In the genomic region with DNA sequence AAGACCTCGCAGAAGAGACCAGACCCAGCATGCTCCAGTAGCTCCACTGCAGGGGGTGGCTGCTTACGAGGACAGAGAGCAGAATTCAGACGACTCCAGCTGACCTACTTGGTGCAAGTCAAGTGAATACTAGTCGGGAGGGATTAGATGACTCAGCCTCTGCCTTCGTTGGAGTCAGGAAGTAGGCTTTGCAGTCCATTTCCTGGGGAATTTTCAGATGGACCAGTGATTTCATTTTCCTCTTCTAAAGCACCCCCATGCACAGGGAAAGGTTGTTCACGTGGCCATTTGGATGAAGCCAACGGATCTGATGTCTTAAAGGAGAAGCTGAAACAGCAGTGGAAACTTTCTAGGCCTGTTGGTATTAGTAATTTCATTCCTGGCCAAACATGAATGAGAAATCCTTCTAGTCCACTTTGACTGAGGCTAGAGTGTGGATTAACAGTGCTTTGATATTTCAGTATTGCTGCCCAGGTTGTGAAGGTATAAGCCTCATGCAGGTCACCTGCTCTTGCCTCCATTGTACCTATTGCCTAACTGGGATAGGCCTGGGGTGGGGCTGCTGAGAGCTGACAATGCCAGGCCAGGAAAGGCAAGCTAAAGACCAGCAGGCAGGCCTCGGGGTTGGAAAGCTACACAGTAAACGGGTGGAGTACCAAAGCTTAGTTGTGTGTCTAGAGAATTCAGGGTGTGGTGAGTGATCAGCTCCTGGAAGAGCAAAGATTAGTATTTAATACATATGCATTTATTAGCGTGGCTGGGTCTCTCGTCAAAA, we compare ENCODE assay signal across 9 cellular contexts.
A peak's percentile ranks its signal among the peaks of the same experiment; 100 is the strongest.
DNase-seq lines count a peak whose midpoint lies in the region; ATAC-seq and TF ChIP-seq lines count a peak whose summit lies in the region.
"Had no signal": no experiment of that assay in that cellular context is flagged by ENCODE, and none has a peak within 500 bp of the region (broad histone marks: within the 10 kb centered on the region; RNA-seq: fewer than 3 reads in every experiment).

No MANE protein-coding gene starts in this region.

- peak overlapping the region; percentile 20 for H3K4me3 Mint-ChIP-seq in activated T-helper 1 cell treated with anti-CD3 and anti-CD28 coated beads, Interleukin-12 subunit alpha, Interleukin-12 subunit beta, Interleukin-2, Interleukin-4 antibody, amounts not matched to agents 30 ng/mL and 10 ng/mL and 1 ng/mL, durations not matched to agents 14 hours and 24 hours and 36 hours
- H3K4me3 Mint-ChIP-seq: activated B cell treated with CpG ODN at 0.5 μM for 24 hours had no signal

- H3K4me3 ChIP-seq in uterus, result no peak overlapping the region
- H3K4me3 ChIP-seq in prostate gland, result no peak overlapping the region

- intact Hi-C loops in Right ventricle myocardium superior (cut with DNase I), result loop anchor here (10.0 kb wide), 1 partner anchor 120 kb away; the partner anchor contains the start of gene FOSL2
- intact Hi-C loops in Right ventricle myocardium inferior (cut with DNase I), result loop anchor here (5.0 kb wide), 2 partner anchors 62 to 117 kb away; partner anchors contain the start of gene FOSL2
- intact Hi-C loops in activated T-helper 1 cell treated with anti-CD3 and anti-CD28 coated beads, Interleukin-12 subunit alpha, Interleukin-12 subunit beta, Interleukin-2, Interleukin-4 antibody, amounts not matched to agents 30 ng/mL and 10 ng/mL and 1 ng/mL, durations not matched to agents 14 hours and 24 hours and 36 hours (cut with micrococcal nuclease), result loop anchor here (5.0 kb wide), 1 partner anchor 318 kb away; no protein-coding TSS in a partner anchor
- intact Hi-C loops in uterus (cut with DNase I; ENCODE audit: low total_unique reads), result no loop called here
- intact Hi-C loops in prostate gland (cut with DNase I), result loop anchor here (5.0 kb wide), 1 partner anchor 48 kb away; no protein-coding TSS in a partner anchor

- peaks cover 67% of the 10 kb centered on the region for H3K4me1 Mint-ChIP-seq in activated T-helper 1 cell treated with anti-CD3 and anti-CD28 coated beads, Interleukin-12 subunit alpha, Interleukin-12 subunit beta, Interleukin-2, Interleukin-4 antibody, amounts not matched to agents 30 ng/mL and 10 ng/mL and 1 ng/mL, durations not matched to agents 14 hours and 24 hours and 36 hours (ENCODE audit: low read depth)

- H3K9me3 ChIP-seq in uterus, result no peaks in the 10 kb centered on the region
- no peaks in the 10 kb centered on the region for H3K9me3 ChIP-seq in prostate gland

- H3K36me3 ChIP-seq in uterus (no peaks in the 10 kb centered on the region), prostate gland (no peaks in the 10 kb centered on the region)

- peaks cover 19% of the 10 kb centered on the region for H3K36me3 Mint-ChIP-seq in activated T-helper 1 cell treated with anti-CD3 and anti-CD28 coated beads, Interleukin-12 subunit alpha, Interleukin-12 subunit beta, Interleukin-2, Interleukin-4 antibody, amounts not matched to agents 30 ng/mL and 10 ng/mL and 1 ng/mL, durations not matched to agents 14 hours and 24 hours and 36 hours (ENCODE audit: low read depth)

- no peaks in the 10 kb centered on the region for H3K9me3 Mint-ChIP-seq in activated T-helper 1 cell treated with anti-CD3 and anti-CD28 coated beads, Interleukin-12 subunit alpha, Interleukin-12 subunit beta, Interleukin-2, Interleukin-4 antibody, amounts not matched to agents 30 ng/mL and 10 ng/mL and 1 ng/mL, durations not matched to agents 14 hours and 24 hours and 36 hours
- H3K9me3 Mint-ChIP-seq: activated B cell treated with CpG ODN at 0.5 μM for 24 hours had no signal

- H3K4me1 ChIP-seq in uterus (no peaks in the 10 kb centered on the region), prostate gland (replicated peaks) (peaks cover 4% of the 10 kb centered on the region)

- ATAC-seq in Right ventricle myocardium superior (ENCODE audit: poor library complexity) (peak; percentile 24), Right ventricle myocardium inferior (no peak), GM21825 (IDR thresholded peaks at IDR 0.05; ENCODE audit: unreplicated experiment) (no peak)

- TF ChIP-seq POLR2A in uterus (IDR thresholded peaks at IDR 0.05), result no peak
- no peak for TF ChIP-seq POLR2A in prostate gland (IDR thresholded peaks at IDR 0.05)

- WGBS in prostate gland, result 65% methylated on average over 11 of the region's 11 CpGs

- no peak overlapping the region for H3K27ac Mint-ChIP-seq in activated T-helper 1 cell treated with anti-CD3 and anti-CD28 coated beads, Interleukin-12 subunit alpha, Interleukin-12 subunit beta, Interleukin-2, Interleukin-4 antibody, amounts not matched to agents 30 ng/mL and 10 ng/mL and 1 ng/mL, durations not matched to agents 14 hours and 24 hours and 36 hours
- H3K27ac Mint-ChIP-seq: activated B cell treated with CpG ODN at 0.5 μM for 24 hours had no signal

- DNase-seq in Right ventricle myocardium superior, result no peak
- DNase-seq in Right ventricle myocardium inferior (ENCODE audit: missing footprints), result no peak
- DNase-seq in activated T-helper 1 cell treated with anti-CD3 and anti-CD28 coated beads, Interleukin-12 subunit alpha, Interleukin-12 subunit beta, Interleukin-2, Interleukin-4 antibody, amounts not matched to agents 30 ng/mL and 10 ng/mL and 1 ng/mL, durations not matched to agents 14 hours and 24 hours and 36 hours (ENCODE audit: low spot score), result no peak
- DNase-seq in iPS-NIHi7 (ENCODE audit: extremely low spot score), result peak; percentile 47
- peak in 1 of 2 donors; percentile 35 for DNase-seq in uterus
- DNase-seq in prostate gland (ENCODE audit: low spot score), result no peak
- no peak for DNase-seq in GOT3 (lab: John Stamatoyannopoulos, UW)
- DNase-seq: activated B cell treated with CpG ODN at 0.5 μM for 24 hours had no signal

- TF ChIP-seq CTCF in uterus (IDR thresholded peaks at IDR 0.05) (no peak), prostate gland (IDR thresholded peaks at IDR 0.05) (no peak)

- H3K27me3 ChIP-seq in uterus, result no peaks in the 10 kb centered on the region
- H3K27me3 ChIP-seq in prostate gland (replicated peaks; ENCODE audit: insufficient read depth), result no peaks in the 10 kb centered on the region

- peaks cover 3% of the 10 kb centered on the region for H3K27me3 Mint-ChIP-seq in activated T-helper 1 cell treated with anti-CD3 and anti-CD28 coated beads, Interleukin-12 subunit alpha, Interleukin-12 subunit beta, Interleukin-2, Interleukin-4 antibody, amounts not matched to agents 30 ng/mL and 10 ng/mL and 1 ng/mL, durations not matched to agents 14 hours and 24 hours and 36 hours (ENCODE audit: insufficient read depth)
- H3K27me3 Mint-ChIP-seq: activated B cell treated with CpG ODN at 0.5 μM for 24 hours had no signal

- H3K27ac ChIP-seq in uterus, result peak overlapping the region; percentile 70 to 77
- no peak overlapping the region for H3K27ac ChIP-seq in prostate gland

Comparison
In these comparisons a context has a peak if more than half of its experiments do, and no peak if none do; other contexts are left out.
1. H3K27ac ChIP-seq: peak in uterus (2 of 2); none in prostate gland (0 of 2).